Comparison of ENCODE assay signal across 15 cellular contexts in the genomic region with DNA sequence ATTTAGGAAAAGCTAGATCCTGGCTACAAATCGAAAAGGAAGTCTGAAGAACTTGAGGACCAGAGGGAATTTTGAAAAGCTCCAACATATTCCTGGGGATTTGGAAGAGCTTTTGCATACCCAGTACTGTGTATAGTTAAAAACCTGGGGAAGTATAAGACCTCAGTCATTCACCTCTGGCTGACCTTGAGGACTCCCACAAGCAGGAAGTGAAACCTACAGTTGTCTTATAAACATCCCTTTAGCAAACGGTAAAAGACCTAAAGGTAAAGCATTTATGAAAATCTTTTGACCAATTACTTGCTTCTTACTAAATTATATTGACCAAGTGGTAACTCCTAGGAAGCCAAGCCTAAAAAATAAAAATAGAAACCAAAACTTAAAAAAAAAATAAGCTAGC.
DNase-seq lines count a peak whose midpoint lies in the region; ATAC-seq, FAIRE-seq and TF ChIP-seq lines count a peak whose summit lies in the region.
"Had no signal": no experiment of that assay in that cellular context is flagged by ENCODE, and none has a peak within 500 bp of the region (broad histone marks: within the 10 kb centered on the region; RNA-seq: fewer than 3 reads in every experiment).

No MANE protein-coding gene starts in this region.

- peak overlapping the region; percentile 6 to 51 (median 24); a peak in 15 of 22 replicates for H3K4me2 ChIP-seq in BLaER1 treated with 17β-estradiol and CSF1 and Interleukin-3, amounts not matched to agents 10 nM and 100 nM
- H3K4me2 ChIP-seq in MM.1S (ENCODE audit: low read depth, low read length) = peak overlapping the region; percentile 25

- no peaks in the 10 kb centered on the region for H3K9me3 ChIP-seq in BLaER1 treated with 17β-estradiol and CSF1 and Interleukin-3, amounts not matched to agents 10 nM and 100 nM (replicated peaks in 1 of 11)
- no peaks in the 10 kb centered on the region for H3K9me3 ChIP-seq in MM.1S (replicated peaks; ENCODE audit: insufficient read depth, low read length)
- no peaks in the 10 kb centered on the region for H3K9me3 ChIP-seq in tibial nerve
- H3K9me3 ChIP-seq: gastroesophageal sphincter, left lung had no signal

- no peak overlapping the region for H2AFZ ChIP-seq in MM.1S (ENCODE audit: low read length)

- no peaks in the 10 kb centered on the region for H3K36me3 ChIP-seq in BLaER1 treated with 17β-estradiol and CSF1 and Interleukin-3, amounts not matched to agents 10 nM and 100 nM
- H3K36me3 ChIP-seq in MM.1S (replicated peaks; ENCODE audit: insufficient read depth, low read length) (no peaks in the 10 kb centered on the region), tibial nerve (no peaks in the 10 kb centered on the region)
- H3K36me3 ChIP-seq: gastroesophageal sphincter, left lung had no signal

- FAIRE-seq in GM12892 (lab: Jason Lieb, UNC) = no peak

- no peak for TF ChIP-seq EP300 in tibial nerve (IDR thresholded peaks at IDR 0.05)

- H3K4me3 ChIP-seq in BLaER1 treated with 17β-estradiol and CSF1 and Interleukin-3, amounts not matched to agents 10 nM and 100 nM = no peak overlapping the region
- H3K4me3 ChIP-seq in MM.1S (ENCODE audit: low read length) (no peak overlapping the region), tibial nerve (no peak overlapping the region)
- H3K4me3 ChIP-seq: gastroesophageal sphincter, left lung had no signal

- WGBS in tibial nerve, 2 donors = 52 to 57% methylated on average over 2 of the region's 2 CpGs

- H4K20me1 ChIP-seq in BLaER1 treated with 17β-estradiol and CSF1 and Interleukin-3, amounts not matched to agents 10 nM and 100 nM = no peaks in the 10 kb centered on the region
- no peaks in the 10 kb centered on the region for H4K20me1 ChIP-seq in MM.1S (ENCODE audit: insufficient read depth, low read length)

- H3K9me2 ChIP-seq in MM.1S (replicated peaks; ENCODE audit: insufficient read depth, low read length) = no peaks in the 10 kb centered on the region

- H3F3A ChIP-seq in MM.1S (ENCODE audit: insufficient read depth, low read length) = peaks cover 4% of the 10 kb centered on the region

- peak; percentile 91 for ATAC-seq in GM19395 (IDR thresholded peaks at IDR 0.05; ENCODE audit: unreplicated experiment)
- ATAC-seq in HG02798 (IDR thresholded peaks at IDR 0.05; ENCODE audit: poor library complexity, unreplicated experiment) = peak; percentile 65
- ATAC-seq: gastroesophageal sphincter, left lung, T-helper 17 cell had no signal

- H3K79me2 ChIP-seq in MM.1S (ENCODE audit: low read length) = no peaks in the 10 kb centered on the region

- H3K4me1 ChIP-seq in BLaER1 treated with 17β-estradiol and CSF1 and Interleukin-3, amounts not matched to agents 10 nM and 100 nM = peaks cover 4 to 9% (median 7%) of the 10 kb centered on the region in 10 experiments; a peak in 14 of 20 replicates
- H3K4me1 ChIP-seq in MM.1S (ENCODE audit: low read length) (peaks cover 18% of the 10 kb centered on the region), tibial nerve (no peaks in the 10 kb centered on the region)
- H3K4me1 ChIP-seq: gastroesophageal sphincter, left lung had no signal

- TF ChIP-seq CTCF in MM.1S (IDR thresholded peaks at IDR 0.05; ENCODE audit: low read length) (no peak), tibial nerve (IDR thresholded peaks at IDR 0.05) (no peak)

- H3K27ac ChIP-seq in BLaER1 treated with 17β-estradiol and CSF1 and Interleukin-3, amounts not matched to agents 10 nM and 100 nM = peak overlapping the region in 3 of 11 experiments; percentile 25 to 35 (median 31); a peak in 7 of 22 replicates
- no peak overlapping the region for H3K27ac ChIP-seq in MM.1S (ENCODE audit: low read length)
- H3K27ac ChIP-seq in tibial nerve = no peak overlapping the region
- H3K27ac ChIP-seq: gastroesophageal sphincter, left lung had no signal

- TF ChIP-seq POLR2A in GM12892 (IDR thresholded peaks at IDR 0.05; ENCODE audit: low read depth, low read length) (no peak), tibial nerve (IDR thresholded peaks at IDR 0.05) (no peak)

- DNase-seq in MM.1S (peak; percentile 74), GM12892 (ENCODE audit: insufficient read length) (no peak), HCEC 1CT (no peak), tibial nerve (ENCODE audit: low spot score in 2 of 2) (no peak), NCI-H2227 treated with DMSO at 0.1 percent for 48 hours (lab: John Stamatoyannopoulos, UW) (no peak)
- DNase-seq: ACHN; DND-41; left lung; NCI-H1436 treated with DMSO at 0.1 percent for 48 hours; stimulated activated CD4-positive, alpha-beta T cell treated with anti-CD3 and anti-CD28 coated beads, Interleukin-15, amount 100 ng/mL, for 24 hours; T-helper 17 cell had no signal

- no peaks in the 10 kb centered on the region for H3K27me3 ChIP-seq in BLaER1 treated with 17β-estradiol and CSF1 and Interleukin-3, amounts not matched to agents 10 nM and 100 nM
- H3K27me3 ChIP-seq in MM.1S (replicated peaks; ENCODE audit: insufficient read depth, low read length) (no peaks in the 10 kb centered on the region), tibial nerve (no peaks in the 10 kb centered on the region)
- H3K27me3 ChIP-seq: gastroesophageal sphincter, left lung had no signal

- no peak overlapping the region for H3K9ac ChIP-seq in BLaER1 treated with 17β-estradiol and CSF1 and Interleukin-3, amounts not matched to agents 10 nM and 100 nM
- no peak overlapping the region for H3K9ac ChIP-seq in MM.1S (ENCODE audit: low read length)
